2 cellular contexts compared by ENCODE assay signal in the genomic region with DNA sequence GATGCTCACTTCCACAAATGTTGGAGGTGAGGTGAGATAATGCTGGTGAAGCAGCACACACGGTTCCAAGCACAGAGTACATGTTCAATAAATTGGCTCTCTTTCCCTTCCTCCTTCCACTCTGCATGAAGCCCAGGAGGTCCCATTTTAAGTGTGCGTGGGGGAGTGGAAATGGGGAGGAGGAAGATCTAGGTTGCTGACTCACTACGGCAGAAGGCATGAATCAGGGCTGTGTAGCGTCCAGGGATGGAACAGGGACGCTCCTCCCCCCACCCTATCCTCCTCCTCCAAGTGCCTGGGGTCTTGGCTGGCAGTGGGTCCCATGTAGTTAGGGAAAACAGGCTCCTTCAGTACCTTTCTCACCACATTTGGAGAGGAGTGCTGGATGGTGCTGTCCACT.
TF ChIP-seq lines count a peak whose summit lies in the region.

No MANE protein-coding gene starts in this region.

TF ChIP-seq in A549, 52 proteins besides CTCF, POLR2A, EP300 and RAD21:
- no peak for TF ChIP-seq REST (IDR thresholded peaks at IDR 0.05)
- TF ChIP-seq E2F6 (IDR thresholded peaks at IDR 0.05; ENCODE audit: borderline replicate concordance, low read depth): no peak
- TF ChIP-seq, protein P1, sequence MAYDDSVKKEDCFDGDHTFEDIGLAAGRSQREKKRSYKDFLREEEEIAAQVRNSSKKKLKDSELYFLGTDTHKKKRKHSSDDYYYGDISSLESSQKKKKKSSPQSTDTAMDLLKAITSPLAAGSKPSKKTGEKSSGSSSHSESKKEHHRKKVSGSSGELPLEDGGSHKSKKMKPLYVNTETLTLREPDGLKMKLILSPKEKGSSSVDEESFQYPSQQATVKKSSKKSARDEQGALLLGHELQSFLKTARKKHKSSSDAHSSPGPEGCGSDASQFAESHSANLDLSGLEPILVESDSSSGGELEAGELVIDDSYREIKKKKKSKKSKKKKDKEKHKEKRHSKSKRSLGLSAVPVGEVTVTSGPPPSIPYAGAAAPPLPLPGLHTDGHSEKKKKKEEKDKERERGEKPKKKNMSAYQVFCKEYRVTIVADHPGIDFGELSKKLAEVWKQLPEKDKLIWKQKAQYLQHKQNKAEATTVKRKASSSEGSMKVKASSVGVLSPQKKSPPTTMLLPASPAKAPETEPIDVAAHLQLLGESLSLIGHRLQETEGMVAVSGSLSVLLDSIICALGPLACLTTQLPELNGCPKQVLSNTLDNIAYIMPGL (CRISPR knock-in tag; IDR thresholded peaks at IDR 0.05; ENCODE audit: borderline replicate concordance): no peak
- TF ChIP-seq RFX5 (IDR thresholded peaks at IDR 0.05): no peak
TF ChIP-seq in A549: peak in this region for 0.

TF ChIP-seq in SK-N-SH, 30 proteins besides CTCF, POLR2A, EP300 and RAD21 (continued from another document):
- TF ChIP-seq USF1 (IDR thresholded peaks at IDR 0.05; ENCODE audit: borderline replicate concordance, low read depth) (no peak), MEF2A (IDR thresholded peaks at IDR 0.05; ENCODE audit: borderline replicate concordance, low read depth) (no peak), FOXJ3 (CRISPR knock-in tag; IDR thresholded peaks at IDR 0.05) (no peak), NFIC (IDR thresholded peaks at IDR 0.05; ENCODE audit: borderline replicate concordance) (no peak), ELF1 (IDR thresholded peaks at IDR 0.05) (no peak), FOXM1 (IDR thresholded peaks at IDR 0.05; ENCODE audit: low read depth) (no peak), TCF12 (IDR thresholded peaks at IDR 0.05) (no peak), CHD2 (IDR thresholded peaks at IDR 0.05; ENCODE audit: low read length, partially characterized antibody) (no peak), RXRA (IDR thresholded peaks at IDR 0.05; ENCODE audit: borderline replicate concordance, low read depth) (no peak), TAF1 (IDR thresholded peaks at IDR 0.05; ENCODE audit: borderline replicate concordance, low read depth, low read length) (no peak), REST (IDR thresholded peaks at IDR 0.05; ENCODE audit: low read depth, low read length) (no peak)
- TF ChIP-seq, protein P2, sequence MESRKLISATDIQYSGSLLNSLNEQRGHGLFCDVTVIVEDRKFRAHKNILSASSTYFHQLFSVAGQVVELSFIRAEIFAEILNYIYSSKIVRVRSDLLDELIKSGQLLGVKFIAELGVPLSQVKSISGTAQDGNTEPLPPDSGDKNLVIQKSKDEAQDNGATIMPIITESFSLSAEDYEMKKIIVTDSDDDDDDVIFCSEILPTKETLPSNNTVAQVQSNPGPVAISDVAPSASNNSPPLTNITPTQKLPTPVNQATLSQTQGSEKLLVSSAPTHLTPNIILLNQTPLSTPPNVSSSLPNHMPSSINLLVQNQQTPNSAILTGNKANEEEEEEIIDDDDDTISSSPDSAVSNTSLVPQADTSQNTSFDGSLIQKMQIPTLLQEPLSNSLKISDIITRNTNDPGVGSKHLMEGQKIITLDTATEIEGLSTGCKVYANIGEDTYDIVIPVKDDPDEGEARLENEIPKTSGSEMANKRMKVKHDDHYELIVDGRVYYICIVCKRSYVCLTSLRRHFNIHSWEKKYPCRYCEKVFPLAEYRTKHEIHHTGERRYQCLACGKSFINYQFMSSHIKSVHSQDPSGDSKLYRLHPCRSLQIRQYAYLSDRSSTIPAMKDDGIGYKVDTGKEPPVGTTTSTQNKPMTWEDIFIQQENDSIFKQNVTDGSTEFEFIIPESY (IDR thresholded peaks at IDR 0.05; ENCODE audit: borderline replicate concordance, low read depth): no peak
- TF ChIP-seq, protein P3, sequence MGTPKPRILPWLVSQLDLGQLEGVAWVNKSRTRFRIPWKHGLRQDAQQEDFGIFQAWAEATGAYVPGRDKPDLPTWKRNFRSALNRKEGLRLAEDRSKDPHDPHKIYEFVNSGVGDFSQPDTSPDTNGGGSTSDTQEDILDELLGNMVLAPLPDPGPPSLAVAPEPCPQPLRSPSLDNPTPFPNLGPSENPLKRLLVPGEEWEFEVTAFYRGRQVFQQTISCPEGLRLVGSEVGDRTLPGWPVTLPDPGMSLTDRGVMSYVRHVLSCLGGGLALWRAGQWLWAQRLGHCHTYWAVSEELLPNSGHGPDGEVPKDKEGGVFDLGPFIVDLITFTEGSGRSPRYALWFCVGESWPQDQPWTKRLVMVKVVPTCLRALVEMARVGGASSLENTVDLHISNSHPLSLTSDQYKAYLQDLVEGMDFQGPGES (IDR thresholded peaks at IDR 0.05; ENCODE audit: low read depth, low read length): no peak
- TF ChIP-seq, protein P4, sequence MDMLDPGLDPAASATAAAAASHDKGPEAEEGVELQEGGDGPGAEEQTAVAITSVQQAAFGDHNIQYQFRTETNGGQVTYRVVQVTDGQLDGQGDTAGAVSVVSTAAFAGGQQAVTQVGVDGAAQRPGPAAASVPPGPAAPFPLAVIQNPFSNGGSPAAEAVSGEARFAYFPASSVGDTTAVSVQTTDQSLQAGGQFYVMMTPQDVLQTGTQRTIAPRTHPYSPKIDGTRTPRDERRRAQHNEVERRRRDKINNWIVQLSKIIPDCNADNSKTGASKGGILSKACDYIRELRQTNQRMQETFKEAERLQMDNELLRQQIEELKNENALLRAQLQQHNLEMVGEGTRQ (IDR thresholded peaks at IDR 0.05; ENCODE audit: borderline replicate concordance, low read depth, low read length): no peak
- TF ChIP-seq, protein P5, sequence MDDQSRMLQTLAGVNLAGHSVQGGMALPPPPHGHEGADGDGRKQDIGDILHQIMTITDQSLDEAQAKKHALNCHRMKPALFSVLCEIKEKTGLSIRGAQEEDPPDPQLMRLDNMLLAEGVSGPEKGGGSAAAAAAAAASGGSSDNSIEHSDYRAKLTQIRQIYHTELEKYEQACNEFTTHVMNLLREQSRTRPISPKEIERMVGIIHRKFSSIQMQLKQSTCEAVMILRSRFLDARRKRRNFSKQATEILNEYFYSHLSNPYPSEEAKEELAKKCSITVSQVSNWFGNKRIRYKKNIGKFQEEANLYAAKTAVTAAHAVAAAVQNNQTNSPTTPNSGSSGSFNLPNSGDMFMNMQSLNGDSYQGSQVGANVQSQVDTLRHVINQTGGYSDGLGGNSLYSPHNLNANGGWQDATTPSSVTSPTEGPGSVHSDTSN (IDR thresholded peaks at IDR 0.05): no peak
